13 cellular contexts compared by ENCODE assay signal in the genomic region with DNA sequence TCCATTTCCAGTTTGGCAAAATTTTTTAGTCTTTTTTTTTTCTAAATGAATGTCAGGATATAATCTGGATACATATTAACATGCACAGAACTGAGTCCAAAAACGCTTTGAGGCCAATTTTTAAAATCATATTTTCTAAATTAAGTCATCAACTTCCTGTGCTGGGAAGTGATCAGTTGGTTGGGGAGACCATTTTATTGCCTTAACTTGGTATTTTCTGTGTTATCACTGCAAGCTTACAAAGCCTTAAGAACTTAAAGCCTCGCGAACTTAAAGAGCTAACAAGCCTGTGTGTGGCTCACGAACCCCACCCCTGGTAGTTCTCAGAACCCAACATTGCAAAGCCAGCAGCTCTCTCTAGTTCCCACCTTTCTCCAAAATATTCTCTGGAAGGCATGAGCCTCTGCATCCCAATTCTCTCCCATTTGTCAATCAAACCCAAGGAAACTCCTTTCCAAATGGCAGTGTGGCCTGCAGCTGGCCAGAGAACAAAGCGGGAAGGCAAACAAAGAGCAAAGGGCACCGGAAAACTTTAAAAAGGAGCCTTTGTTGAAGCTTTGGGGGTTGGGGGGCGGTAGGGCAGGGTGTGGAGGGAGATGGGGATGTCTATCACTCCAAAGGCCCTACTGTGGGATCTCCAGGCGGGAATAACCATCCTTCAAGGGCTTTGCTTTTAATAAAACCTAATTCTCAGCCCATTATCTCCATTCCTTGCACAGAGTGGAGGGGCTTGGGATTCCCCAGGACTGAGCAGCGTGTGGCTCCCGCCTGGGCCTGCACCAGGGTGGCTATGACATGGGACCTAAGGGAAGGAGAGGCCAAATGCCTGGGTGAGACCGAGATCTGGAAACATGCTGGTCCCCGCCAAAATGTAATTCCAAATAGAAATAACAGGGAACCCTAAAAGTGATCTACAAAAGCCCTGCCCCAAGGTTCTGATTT.
DNase-seq lines count a peak whose midpoint lies in the region; ATAC-seq and TF ChIP-seq lines count a peak whose summit lies in the region.
"Had no signal": no experiment of that assay in that cellular context is flagged by ENCODE, and none has a peak within 500 bp of the region (broad histone marks: within the 10 kb centered on the region; RNA-seq: fewer than 3 reads in every experiment).

No MANE protein-coding gene starts in this region.

- H3K27me3 ChIP-seq in brain microvascular endothelial cell (replicated peaks): no peaks in the 10 kb centered on the region
- H3K27me3 ChIP-seq in iPS-20b (ENCODE audit: insufficient read depth, low read length): peaks cover 67% of the 10 kb centered on the region
- peaks cover 0 to 11% of the 10 kb centered on the region in 2 donors for H3K27me3 ChIP-seq in tibial artery
- H3K27me3 ChIP-seq in Peyer's patch: no peaks in the 10 kb centered on the region

- H3K9ac ChIP-seq in ES-I3 (ENCODE audit: low read depth, low read length) (0 out of 2 replicates have a peak overlapping the region, but pooled peaks have one; percentile 2), iPS-20b (ENCODE audit: low read depth, low read length) (peak overlapping the region; percentile 34; the same call in 1 of the 2 replicates)

- H3K4me1 ChIP-seq in ES-I3 (ENCODE audit: insufficient read depth, low read length) (peaks cover 19% of the 10 kb centered on the region), iPS-20b (ENCODE audit: insufficient read depth, low read length) (peaks cover 23% of the 10 kb centered on the region), tibial artery (peaks cover 0 to 3% (median 0%) of the 10 kb centered on the region in 4 donors), Peyer's patch (peaks cover 0 to 10% (median 0%) of the 10 kb centered on the region in 4 donors)

- ATAC-seq in omental fat pad (ENCODE audit: low FRiP score): peak; percentile 41
- ATAC-seq: left lobe of liver had no signal

- H3K36me3 ChIP-seq in ES-I3 (ENCODE audit: insufficient read depth, low read length) (no peaks in the 10 kb centered on the region), brain microvascular endothelial cell (replicated peaks) (no peaks in the 10 kb centered on the region), iPS-20b (ENCODE audit: insufficient read depth, low read depth, low read length) (no peaks in the 10 kb centered on the region), tibial artery (no peaks in the 10 kb centered on the region), Peyer's patch (no peaks in the 10 kb centered on the region)
- H3K36me3 ChIP-seq: neutrophil had no signal

- in situ Hi-C loops in brain microvascular endothelial cell (cut with HindIII; ENCODE audit: low pct_ligation_motif_present, low sequenced_read_pairs): no loop called here

- intact Hi-C loops in tibial artery (cut with DNase I; ENCODE audit: low total_unique reads): no loop called here

- no peak for TF ChIP-seq POLR2A in Peyer's patch (IDR thresholded peaks at IDR 0.05)

- DNase-seq in brain microvascular endothelial cell: peak; percentile 3
- DNase-seq in omental fat pad (ENCODE audit: low spot score): no peak
- DNase-seq in tibial artery: no peak
- DNase-seq in Peyer's patch: no peak
- DNase-seq in GF-D8 (lab: John Stamatoyannopoulos, UW): no peak
- DNase-seq in H4 (ENCODE audit: low spot score): no peak
- DNase-seq: KBM-7, NCI-H1417 had no signal

- H3K4me3 ChIP-seq in brain microvascular endothelial cell (ENCODE audit: low read depth, low read length): no peak overlapping the region
- peak overlapping the region; percentile 47; the same call in 1 of the 2 replicates for H3K4me3 ChIP-seq in iPS-20b (ENCODE audit: low read length)
- H3K4me3 ChIP-seq in tibial artery: no peak overlapping the region
- no peak overlapping the region for H3K4me3 ChIP-seq in Peyer's patch

- H3K27ac ChIP-seq in brain microvascular endothelial cell (no peak overlapping the region), iPS-20b (ENCODE audit: low read length) (no peak overlapping the region), tibial artery (no peak overlapping the region), Peyer's patch (peak overlapping the region in 1 of 4 donors; percentile 6)
- H3K27ac ChIP-seq: neutrophil, VCaP had no signal

- no peaks in the 10 kb centered on the region for H3K9me3 ChIP-seq in ES-I3 (ENCODE audit: control insufficient read depth, insufficient read depth, low read length)
- H3K9me3 ChIP-seq in iPS-20b (ENCODE audit: insufficient read depth, low read depth, low read length): no peaks in the 10 kb centered on the region
- no peaks in the 10 kb centered on the region for H3K9me3 ChIP-seq in tibial artery
- H3K9me3 ChIP-seq in Peyer's patch: no peaks in the 10 kb centered on the region
- H3K9me3 ChIP-seq: neutrophil had no signal

- TF ChIP-seq CTCF in brain microvascular endothelial cell (IDR thresholded peaks at IDR 0.05; ENCODE audit: low read depth, low read length, missing control alignments): no peak
- no peak for TF ChIP-seq CTCF in omental fat pad (IDR thresholded peaks at IDR 0.05)
- no peak for TF ChIP-seq CTCF in tibial artery (IDR thresholded peaks at IDR 0.05)
- TF ChIP-seq CTCF in Peyer's patch (IDR thresholded peaks at IDR 0.05): no peak
